In the genomic region with DNA sequence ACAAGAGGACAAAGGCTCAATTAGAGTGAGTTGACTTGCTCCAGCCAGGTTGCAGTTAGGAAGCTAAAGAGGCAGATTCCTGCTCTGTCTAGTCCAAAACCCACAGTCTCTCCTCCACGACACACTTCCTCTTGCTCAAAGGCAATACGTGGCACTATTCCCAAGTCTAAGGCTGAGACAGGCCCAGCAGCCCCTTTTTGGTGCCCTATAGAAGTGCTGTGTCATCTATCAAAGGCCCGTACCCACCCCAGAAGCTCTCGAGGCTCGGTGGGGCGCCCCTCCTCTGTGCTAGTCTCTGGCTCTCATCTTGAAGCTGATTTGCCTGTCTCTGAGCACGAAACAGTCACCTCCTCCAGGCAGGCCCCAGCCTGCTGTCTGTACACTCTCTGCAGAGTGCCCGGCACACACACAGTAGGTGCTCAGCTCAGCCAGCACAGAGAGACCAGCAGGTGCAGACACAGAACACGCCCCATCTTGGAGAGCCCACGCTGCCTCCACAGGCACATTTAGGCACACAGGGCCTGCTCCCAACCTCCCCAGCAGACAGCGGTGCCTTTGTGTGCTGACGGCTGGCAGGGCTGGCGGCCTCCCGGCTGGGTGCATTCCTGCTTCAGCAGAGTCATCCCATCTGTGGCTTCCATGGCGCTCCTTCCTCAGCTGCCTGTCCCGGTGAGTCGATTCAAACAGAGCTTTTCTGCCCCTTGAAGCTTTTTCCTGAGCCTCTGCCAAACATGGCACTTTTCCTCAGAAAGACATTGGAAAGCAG, we compare ENCODE assay signal across 1 cellular context.
A peak's percentile ranks its signal among the peaks of the same experiment; 100 is the strongest.
TF ChIP-seq lines count a peak whose summit lies in the region.

No MANE protein-coding gene starts in this region.

TF ChIP-seq in HepG2, 621 proteins besides CTCF, POLR2A, EP300 and RAD21:
- TF ChIP-seq, protein P1, sequence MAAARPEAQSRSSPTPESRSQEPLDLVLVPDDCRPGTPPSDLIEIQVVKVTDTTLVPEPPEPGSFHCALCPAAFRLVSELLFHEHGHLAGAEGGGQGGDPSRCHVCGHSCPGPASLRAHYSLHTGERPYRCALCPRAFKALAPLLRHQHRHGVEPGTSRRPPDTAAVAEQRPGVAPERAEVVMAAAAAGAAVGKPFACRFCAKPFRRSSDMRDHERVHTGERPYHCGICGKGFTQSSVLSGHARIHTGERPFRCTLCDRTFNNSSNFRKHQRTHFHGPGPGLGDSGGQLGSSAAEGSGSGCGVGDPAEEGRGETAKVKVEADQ (CRISPR knock-in tag; IDR thresholded peaks at IDR 0.05; ENCODE audit: borderline replicate concordance): no peak
- TF ChIP-seq PAF1 (CRISPR knock-in tag; IDR thresholded peaks at IDR 0.05) (no peak), ZBTB38 (CRISPR knock-in tag; IDR thresholded peaks at IDR 0.05) (peak; percentile 91), AGO2 (optimal IDR thresholded peaks at IDR 0.05; ENCODE audit: low read depth, low read length) (peak; percentile 55)
- TF ChIP-seq, protein P2, sequence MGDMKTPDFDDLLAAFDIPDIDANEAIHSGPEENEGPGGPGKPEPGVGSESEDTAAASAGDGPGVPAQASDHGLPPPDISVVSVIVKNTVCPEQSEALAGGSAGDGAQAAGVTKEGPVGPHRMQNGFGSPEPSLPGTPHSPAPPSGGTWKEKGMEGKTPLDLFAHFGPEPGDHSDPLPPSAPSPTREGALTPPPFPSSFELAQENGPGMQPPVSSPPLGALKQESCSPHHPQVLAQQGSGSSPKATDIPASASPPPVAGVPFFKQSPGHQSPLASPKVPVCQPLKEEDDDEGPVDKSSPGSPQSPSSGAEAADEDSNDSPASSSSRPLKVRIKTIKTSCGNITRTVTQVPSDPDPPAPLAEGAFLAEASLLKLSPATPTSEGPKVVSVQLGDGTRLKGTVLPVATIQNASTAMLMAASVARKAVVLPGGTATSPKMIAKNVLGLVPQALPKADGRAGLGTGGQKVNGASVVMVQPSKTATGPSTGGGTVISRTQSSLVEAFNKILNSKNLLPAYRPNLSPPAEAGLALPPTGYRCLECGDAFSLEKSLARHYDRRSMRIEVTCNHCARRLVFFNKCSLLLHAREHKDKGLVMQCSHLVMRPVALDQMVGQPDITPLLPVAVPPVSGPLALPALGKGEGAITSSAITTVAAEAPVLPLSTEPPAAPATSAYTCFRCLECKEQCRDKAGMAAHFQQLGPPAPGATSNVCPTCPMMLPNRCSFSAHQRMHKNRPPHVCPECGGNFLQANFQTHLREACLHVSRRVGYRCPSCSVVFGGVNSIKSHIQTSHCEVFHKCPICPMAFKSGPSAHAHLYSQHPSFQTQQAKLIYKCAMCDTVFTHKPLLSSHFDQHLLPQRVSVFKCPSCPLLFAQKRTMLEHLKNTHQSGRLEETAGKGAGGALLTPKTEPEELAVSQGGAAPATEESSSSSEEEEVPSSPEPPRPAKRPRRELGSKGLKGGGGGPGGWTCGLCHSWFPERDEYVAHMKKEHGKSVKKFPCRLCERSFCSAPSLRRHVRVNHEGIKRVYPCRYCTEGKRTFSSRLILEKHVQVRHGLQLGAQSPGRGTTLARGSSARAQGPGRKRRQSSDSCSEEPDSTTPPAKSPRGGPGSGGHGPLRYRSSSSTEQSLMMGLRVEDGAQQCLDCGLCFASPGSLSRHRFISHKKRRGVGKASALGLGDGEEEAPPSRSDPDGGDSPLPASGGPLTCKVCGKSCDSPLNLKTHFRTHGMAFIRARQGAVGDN (CRISPR knock-in tag; IDR thresholded peaks at IDR 0.05): peak; percentile 26; the same call in 1 of the 2 replicates
- TF ChIP-seq, protein P3, sequence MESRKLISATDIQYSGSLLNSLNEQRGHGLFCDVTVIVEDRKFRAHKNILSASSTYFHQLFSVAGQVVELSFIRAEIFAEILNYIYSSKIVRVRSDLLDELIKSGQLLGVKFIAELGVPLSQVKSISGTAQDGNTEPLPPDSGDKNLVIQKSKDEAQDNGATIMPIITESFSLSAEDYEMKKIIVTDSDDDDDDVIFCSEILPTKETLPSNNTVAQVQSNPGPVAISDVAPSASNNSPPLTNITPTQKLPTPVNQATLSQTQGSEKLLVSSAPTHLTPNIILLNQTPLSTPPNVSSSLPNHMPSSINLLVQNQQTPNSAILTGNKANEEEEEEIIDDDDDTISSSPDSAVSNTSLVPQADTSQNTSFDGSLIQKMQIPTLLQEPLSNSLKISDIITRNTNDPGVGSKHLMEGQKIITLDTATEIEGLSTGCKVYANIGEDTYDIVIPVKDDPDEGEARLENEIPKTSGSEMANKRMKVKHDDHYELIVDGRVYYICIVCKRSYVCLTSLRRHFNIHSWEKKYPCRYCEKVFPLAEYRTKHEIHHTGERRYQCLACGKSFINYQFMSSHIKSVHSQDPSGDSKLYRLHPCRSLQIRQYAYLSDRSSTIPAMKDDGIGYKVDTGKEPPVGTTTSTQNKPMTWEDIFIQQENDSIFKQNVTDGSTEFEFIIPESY (CRISPR knock-in tag; IDR thresholded peaks at IDR 0.05): peak; percentile 97
